Comparison of ENCODE assay signal across 1 cellular context in genomic region chr7:127342596-127342995, GRCh38.
TF ChIP-seq lines count a peak whose summit lies in the region.

No MANE protein-coding gene starts in this region.

TF ChIP-seq in SK-N-SH, 30 proteins besides CTCF, POLR2A, EP300 and RAD21 (continued from another document):
- TF ChIP-seq PBX3 (IDR thresholded peaks at IDR 0.05): no peak
